In the genomic region with DNA sequence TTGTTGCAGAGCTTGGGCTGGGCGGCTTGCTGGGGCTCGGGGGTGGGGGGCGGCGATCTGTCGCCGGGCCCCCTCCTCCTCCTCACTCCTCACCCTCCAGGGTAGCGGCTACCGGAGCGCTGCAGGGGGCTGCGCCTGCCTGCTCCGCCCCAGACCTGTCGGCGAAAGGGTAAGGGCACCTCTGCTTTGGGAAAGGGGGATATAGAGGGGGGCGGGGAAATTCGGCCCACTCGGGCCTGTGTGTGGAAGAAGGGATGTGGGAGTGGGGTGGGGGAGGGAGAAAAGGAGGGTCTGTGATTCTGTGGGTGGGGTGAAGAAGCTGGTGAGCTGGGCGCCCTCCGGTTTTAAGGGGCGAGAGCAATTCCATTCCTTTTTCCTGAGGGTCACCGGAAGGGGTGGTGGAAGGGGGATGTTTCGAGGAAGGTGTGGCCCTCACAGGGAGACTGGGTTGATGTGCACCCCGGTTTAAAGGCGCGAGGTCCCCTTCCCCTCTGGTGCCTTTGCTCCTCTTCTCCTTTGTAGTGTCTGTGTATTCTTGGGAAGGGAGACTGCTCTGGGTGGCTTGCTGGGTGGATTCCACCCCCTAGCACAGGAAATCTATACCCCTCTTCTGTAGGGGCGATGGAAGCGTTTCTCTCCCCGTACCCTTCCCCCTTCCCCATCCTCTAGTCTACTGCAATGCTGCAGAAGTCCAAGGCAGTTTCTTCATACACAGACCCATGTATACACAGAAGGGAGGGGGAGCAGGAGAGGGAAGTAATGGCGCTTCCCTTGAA, we compare ENCODE assay signal across 2 cellular contexts.
TF ChIP-seq lines count a peak whose summit lies in the region.

No MANE protein-coding gene starts in this region.

TF ChIP-seq in IMR-90, 13 proteins besides CTCF, POLR2A, EP300 and RAD21:
- TF ChIP-seq RCOR1 (IDR thresholded peaks at IDR 0.05; ENCODE audit: insufficient replicate concordance, low read length) (no peak), CEBPB (IDR thresholded peaks at IDR 0.05; ENCODE audit: low read depth, low read length) (peak; percentile 22; the same call in 1 of the 2 replicates), FOS (IDR thresholded peaks at IDR 0.05; ENCODE audit: low read depth, low read length) (no peak)

TF ChIP-seq in H1, 55 proteins besides CTCF, POLR2A, EP300 and RAD21:
- TF ChIP-seq ASH2L (IDR thresholded peaks at IDR 0.05; ENCODE audit: low read length) (peak; percentile 12), RBBP5 (IDR thresholded peaks at IDR 0.05; ENCODE audit: borderline replicate concordance, low read depth, low read length) (peak; percentile 72), PHF8 (conservative IDR thresholded peaks at IDR 0.05; ENCODE audit: low read depth, low read length) (no peak), SIX5 (IDR thresholded peaks at IDR 0.05; ENCODE audit: low read depth, low read length) (no peak), CBX8 (IDR thresholded peaks at IDR 0.05; ENCODE audit: borderline replicate concordance, low read depth, low read length) (no peak), POU5F1 (IDR thresholded peaks at IDR 0.05; ENCODE audit: low read depth, low read length) (no peak), TAF7 (optimal IDR thresholded peaks at IDR 0.05; ENCODE audit: borderline replicate concordance, low read depth, low read length) (peak; percentile 13), POLR2AphosphoS5 (IDR thresholded peaks at IDR 0.05; ENCODE audit: low read depth, low read length) (no peak; the same call in 1 of the 2 replicates), TEAD4 (IDR thresholded peaks at IDR 0.05; ENCODE audit: low read depth, low read length) (no peak), TAF1 (IDR thresholded peaks at IDR 0.05; ENCODE audit: low read depth, low read length) (0 out of 2 replicates have a peak, but pooled peaks have one; percentile 2), HDAC2 (IDR thresholded peaks at IDR 0.05; ENCODE audit: borderline replicate concordance in 1 of 2, low read depth in 2 of 2, low read length in 2 of 2) (peak in 1 of 2 experiments; percentile 14; a peak in 1 of 4 replicates), CEBPB (IDR thresholded peaks at IDR 0.05; ENCODE audit: low read depth, low read length) (no peak), JUND (IDR thresholded peaks at IDR 0.05; ENCODE audit: low read length) (no peak), SUZ12 (IDR thresholded peaks at IDR 0.05; ENCODE audit: low read length) (no peak), TBP (IDR thresholded peaks at IDR 0.05; ENCODE audit: low read depth, low read length) (0 out of 2 replicates have a peak, but pooled peaks have one; percentile 24), CBX5 (IDR thresholded peaks at IDR 0.05; ENCODE audit: low read depth, low read length) (no peak), SIN3A (conservative IDR thresholded peaks at IDR 0.05 in 1 of 2, IDR thresholded peaks at IDR 0.05 in 1 of 2; ENCODE audit: low read depth in 1 of 2, low read length in 2 of 2) (no peak), EGR1 (IDR thresholded peaks at IDR 0.05; ENCODE audit: borderline replicate concordance, low read depth, low read length) (no peak), SP2 (IDR thresholded peaks at IDR 0.05; ENCODE audit: low read length) (no peak), SIRT6 (IDR thresholded peaks at IDR 0.05; ENCODE audit: low read length) (no peak)
- TF ChIP-seq, protein P1, sequence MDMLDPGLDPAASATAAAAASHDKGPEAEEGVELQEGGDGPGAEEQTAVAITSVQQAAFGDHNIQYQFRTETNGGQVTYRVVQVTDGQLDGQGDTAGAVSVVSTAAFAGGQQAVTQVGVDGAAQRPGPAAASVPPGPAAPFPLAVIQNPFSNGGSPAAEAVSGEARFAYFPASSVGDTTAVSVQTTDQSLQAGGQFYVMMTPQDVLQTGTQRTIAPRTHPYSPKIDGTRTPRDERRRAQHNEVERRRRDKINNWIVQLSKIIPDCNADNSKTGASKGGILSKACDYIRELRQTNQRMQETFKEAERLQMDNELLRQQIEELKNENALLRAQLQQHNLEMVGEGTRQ (IDR thresholded peaks at IDR 0.05; ENCODE audit: low read length) = no peak
- TF ChIP-seq, protein P2, sequence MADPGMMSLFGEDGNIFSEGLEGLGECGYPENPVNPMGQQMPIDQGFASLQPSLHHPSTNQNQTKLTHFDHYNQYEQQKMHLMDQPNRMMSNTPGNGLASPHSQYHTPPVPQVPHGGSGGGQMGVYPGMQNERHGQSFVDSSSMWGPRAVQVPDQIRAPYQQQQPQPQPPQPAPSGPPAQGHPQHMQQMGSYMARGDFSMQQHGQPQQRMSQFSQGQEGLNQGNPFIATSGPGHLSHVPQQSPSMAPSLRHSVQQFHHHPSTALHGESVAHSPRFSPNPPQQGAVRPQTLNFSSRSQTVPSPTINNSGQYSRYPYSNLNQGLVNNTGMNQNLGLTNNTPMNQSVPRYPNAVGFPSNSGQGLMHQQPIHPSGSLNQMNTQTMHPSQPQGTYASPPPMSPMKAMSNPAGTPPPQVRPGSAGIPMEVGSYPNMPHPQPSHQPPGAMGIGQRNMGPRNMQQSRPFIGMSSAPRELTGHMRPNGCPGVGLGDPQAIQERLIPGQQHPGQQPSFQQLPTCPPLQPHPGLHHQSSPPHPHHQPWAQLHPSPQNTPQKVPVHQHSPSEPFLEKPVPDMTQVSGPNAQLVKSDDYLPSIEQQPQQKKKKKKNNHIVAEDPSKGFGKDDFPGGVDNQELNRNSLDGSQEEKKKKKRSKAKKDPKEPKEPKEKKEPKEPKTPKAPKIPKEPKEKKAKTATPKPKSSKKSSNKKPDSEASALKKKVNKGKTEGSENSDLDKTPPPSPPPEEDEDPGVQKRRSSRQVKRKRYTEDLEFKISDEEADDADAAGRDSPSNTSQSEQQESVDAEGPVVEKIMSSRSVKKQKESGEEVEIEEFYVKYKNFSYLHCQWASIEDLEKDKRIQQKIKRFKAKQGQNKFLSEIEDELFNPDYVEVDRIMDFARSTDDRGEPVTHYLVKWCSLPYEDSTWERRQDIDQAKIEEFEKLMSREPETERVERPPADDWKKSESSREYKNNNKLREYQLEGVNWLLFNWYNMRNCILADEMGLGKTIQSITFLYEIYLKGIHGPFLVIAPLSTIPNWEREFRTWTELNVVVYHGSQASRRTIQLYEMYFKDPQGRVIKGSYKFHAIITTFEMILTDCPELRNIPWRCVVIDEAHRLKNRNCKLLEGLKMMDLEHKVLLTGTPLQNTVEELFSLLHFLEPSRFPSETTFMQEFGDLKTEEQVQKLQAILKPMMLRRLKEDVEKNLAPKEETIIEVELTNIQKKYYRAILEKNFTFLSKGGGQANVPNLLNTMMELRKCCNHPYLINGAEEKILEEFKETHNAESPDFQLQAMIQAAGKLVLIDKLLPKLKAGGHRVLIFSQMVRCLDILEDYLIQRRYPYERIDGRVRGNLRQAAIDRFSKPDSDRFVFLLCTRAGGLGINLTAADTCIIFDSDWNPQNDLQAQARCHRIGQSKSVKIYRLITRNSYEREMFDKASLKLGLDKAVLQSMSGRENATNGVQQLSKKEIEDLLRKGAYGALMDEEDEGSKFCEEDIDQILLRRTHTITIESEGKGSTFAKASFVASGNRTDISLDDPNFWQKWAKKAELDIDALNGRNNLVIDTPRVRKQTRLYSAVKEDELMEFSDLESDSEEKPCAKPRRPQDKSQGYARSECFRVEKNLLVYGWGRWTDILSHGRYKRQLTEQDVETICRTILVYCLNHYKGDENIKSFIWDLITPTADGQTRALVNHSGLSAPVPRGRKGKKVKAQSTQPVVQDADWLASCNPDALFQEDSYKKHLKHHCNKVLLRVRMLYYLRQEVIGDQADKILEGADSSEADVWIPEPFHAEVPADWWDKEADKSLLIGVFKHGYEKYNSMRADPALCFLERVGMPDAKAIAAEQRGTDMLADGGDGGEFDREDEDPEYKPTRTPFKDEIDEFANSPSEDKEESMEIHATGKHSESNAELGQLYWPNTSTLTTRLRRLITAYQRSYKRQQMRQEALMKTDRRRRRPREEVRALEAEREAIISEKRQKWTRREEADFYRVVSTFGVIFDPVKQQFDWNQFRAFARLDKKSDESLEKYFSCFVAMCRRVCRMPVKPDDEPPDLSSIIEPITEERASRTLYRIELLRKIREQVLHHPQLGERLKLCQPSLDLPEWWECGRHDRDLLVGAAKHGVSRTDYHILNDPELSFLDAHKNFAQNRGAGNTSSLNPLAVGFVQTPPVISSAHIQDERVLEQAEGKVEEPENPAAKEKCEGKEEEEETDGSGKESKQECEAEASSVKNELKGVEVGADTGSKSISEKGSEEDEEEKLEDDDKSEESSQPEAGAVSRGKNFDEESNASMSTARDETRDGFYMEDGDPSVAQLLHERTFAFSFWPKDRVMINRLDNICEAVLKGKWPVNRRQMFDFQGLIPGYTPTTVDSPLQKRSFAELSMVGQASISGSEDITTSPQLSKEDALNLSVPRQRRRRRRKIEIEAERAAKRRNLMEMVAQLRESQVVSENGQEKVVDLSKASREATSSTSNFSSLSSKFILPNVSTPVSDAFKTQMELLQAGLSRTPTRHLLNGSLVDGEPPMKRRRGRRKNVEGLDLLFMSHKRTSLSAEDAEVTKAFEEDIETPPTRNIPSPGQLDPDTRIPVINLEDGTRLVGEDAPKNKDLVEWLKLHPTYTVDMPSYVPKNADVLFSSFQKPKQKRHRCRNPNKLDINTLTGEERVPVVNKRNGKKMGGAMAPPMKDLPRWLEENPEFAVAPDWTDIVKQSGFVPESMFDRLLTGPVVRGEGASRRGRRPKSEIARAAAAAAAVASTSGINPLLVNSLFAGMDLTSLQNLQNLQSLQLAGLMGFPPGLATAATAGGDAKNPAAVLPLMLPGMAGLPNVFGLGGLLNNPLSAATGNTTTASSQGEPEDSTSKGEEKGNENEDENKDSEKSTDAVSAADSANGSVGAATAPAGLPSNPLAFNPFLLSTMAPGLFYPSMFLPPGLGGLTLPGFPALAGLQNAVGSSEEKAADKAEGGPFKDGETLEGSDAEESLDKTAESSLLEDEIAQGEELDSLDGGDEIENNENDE (IDR thresholded peaks at IDR 0.05; ENCODE audit: insufficient replicate concordance, low read length) = no peak
- TF ChIP-seq, protein P3, sequence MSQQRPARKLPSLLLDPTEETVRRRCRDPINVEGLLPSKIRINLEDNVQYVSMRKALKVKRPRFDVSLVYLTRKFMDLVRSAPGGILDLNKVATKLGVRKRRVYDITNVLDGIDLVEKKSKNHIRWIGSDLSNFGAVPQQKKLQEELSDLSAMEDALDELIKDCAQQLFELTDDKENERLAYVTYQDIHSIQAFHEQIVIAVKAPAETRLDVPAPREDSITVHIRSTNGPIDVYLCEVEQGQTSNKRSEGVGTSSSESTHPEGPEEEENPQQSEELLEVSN (IDR thresholded peaks at IDR 0.05) = no peak
- TF ChIP-seq, protein P4, sequence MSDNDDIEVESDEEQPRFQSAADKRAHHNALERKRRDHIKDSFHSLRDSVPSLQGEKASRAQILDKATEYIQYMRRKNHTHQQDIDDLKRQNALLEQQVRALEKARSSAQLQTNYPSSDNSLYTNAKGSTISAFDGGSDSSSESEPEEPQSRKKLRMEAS (IDR thresholded peaks at IDR 0.05) = no peak
- TF ChIP-seq, protein P5, sequence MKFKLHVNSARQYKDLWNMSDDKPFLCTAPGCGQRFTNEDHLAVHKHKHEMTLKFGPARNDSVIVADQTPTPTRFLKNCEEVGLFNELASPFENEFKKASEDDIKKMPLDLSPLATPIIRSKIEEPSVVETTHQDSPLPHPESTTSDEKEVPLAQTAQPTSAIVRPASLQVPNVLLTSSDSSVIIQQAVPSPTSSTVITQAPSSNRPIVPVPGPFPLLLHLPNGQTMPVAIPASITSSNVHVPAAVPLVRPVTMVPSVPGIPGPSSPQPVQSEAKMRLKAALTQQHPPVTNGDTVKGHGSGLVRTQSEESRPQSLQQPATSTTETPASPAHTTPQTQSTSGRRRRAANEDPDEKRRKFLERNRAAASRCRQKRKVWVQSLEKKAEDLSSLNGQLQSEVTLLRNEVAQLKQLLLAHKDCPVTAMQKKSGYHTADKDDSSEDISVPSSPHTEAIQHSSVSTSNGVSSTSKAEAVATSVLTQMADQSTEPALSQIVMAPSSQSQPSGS (IDR thresholded peaks at IDR 0.05; ENCODE audit: low read length) = no peak
